7 cellular contexts compared by ENCODE assay signal in the genomic region with DNA sequence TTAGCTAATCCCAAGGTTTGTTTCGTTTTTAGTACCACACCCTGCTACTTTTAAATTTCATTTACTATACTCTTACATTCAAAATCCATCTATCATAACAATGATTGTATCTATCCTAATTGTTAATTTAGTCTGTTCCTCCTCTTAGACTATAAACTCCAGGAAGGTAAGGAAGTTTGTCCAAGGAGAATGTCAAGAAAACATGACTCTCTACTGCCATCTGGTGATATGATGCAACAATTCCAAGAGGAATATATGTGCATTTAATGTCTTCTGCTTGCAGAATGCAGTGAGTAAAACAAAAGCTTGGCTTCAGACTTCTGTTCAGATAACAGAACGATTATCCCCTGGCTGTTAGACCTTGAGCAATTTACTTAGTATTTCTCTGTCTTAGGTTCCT.
DNase-seq lines count a peak whose midpoint lies in the region; ATAC-seq and TF ChIP-seq lines count a peak whose summit lies in the region.

No MANE protein-coding gene starts in this region.

- H3K36me3 Mint-ChIP-seq in neural crest cell (ENCODE audit: low read depth): peaks cover 5% of the 10 kb centered on the region

- intact Hi-C loops in colonic mucosa (cut with DNase I): no loop called here

- H3K4me1 ChIP-seq in colonic mucosa: no peaks in the 10 kb centered on the region

- no peaks in the 10 kb centered on the region for H3K27me3 ChIP-seq in colonic mucosa

- ATAC-seq in GM18498 (IDR thresholded peaks at IDR 0.05; ENCODE audit: unreplicated experiment) (peak; percentile 58), HG03354 (IDR thresholded peaks at IDR 0.05; ENCODE audit: poor library complexity, severe bottlenecking, unreplicated experiment) (peak; percentile 79)

- no peak overlapping the region for H3K27ac ChIP-seq in colonic mucosa

- H3K9me3 Mint-ChIP-seq in neural crest cell: peaks cover 12% of the 10 kb centered on the region

- H3K9ac ChIP-seq in colonic mucosa (ENCODE audit: low read depth in 2 of 2, low read length in 2 of 2): no peak overlapping the region

- no peak overlapping the region for H3K4me3 ChIP-seq in colonic mucosa

- peak; percentile 33 for TF ChIP-seq CTCF in colonic mucosa (IDR thresholded peaks at IDR 0.05)
- TF ChIP-seq CTCF in neural crest cell (conservative IDR thresholded peaks at IDR 0.05): peak; percentile 78

- no peaks in the 10 kb centered on the region for H3K27me3 Mint-ChIP-seq in neural crest cell (ENCODE audit: low read depth)

- H3K36me3 ChIP-seq in colonic mucosa: no peaks in the 10 kb centered on the region

- H3K9me3 ChIP-seq in colonic mucosa: no peaks in the 10 kb centered on the region

- no peak overlapping the region for H3K4me3 Mint-ChIP-seq in neural crest cell

- H3K4me1 Mint-ChIP-seq in neural crest cell: no peaks in the 10 kb centered on the region

- H3K27ac Mint-ChIP-seq in neural crest cell (ENCODE audit: unreplicated experiment): no peak overlapping the region

- DNase-seq in NCI-H748 (lab: John Stamatoyannopoulos, UW; ENCODE audit: unreplicated experiment) (peak; percentile 72), colonic mucosa (no peak), neural crest cell (ENCODE audit: low read depth, low spot score) (no peak), HuH-7.5 (ENCODE audit: low spot score) (no peak), mesenteric fat pad (ENCODE audit: low spot score) (no peak)
